1 cellular context compared by ENCODE assay signal in genomic region chr17:65902831-65903549, GRCh38.
A peak's percentile ranks its signal among the peaks of the same experiment; 100 is the strongest.
TF ChIP-seq lines count a peak whose summit lies in the region.

No MANE protein-coding gene starts in this region.

TF ChIP-seq in H1, 55 proteins besides CTCF, POLR2A, EP300 and RAD21 (continued from another document):
- no peak for TF ChIP-seq CHD7 (IDR thresholded peaks at IDR 0.05; ENCODE audit: insufficient replicate concordance, low read length)
- TF ChIP-seq, protein P1, sequence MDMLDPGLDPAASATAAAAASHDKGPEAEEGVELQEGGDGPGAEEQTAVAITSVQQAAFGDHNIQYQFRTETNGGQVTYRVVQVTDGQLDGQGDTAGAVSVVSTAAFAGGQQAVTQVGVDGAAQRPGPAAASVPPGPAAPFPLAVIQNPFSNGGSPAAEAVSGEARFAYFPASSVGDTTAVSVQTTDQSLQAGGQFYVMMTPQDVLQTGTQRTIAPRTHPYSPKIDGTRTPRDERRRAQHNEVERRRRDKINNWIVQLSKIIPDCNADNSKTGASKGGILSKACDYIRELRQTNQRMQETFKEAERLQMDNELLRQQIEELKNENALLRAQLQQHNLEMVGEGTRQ (IDR thresholded peaks at IDR 0.05; ENCODE audit: low read length): no peak
- no peak for TF ChIP-seq TEAD4 (IDR thresholded peaks at IDR 0.05; ENCODE audit: low read depth, low read length)
- TF ChIP-seq SIX5 (IDR thresholded peaks at IDR 0.05; ENCODE audit: low read depth, low read length): no peak
- no peak for TF ChIP-seq EZH2 (IDR thresholded peaks at IDR 0.05; ENCODE audit: low read depth, low read length, severe bottlenecking)
- no peak for TF ChIP-seq CREB1 (IDR thresholded peaks at IDR 0.05)
- TF ChIP-seq RBBP5 (IDR thresholded peaks at IDR 0.05; ENCODE audit: borderline replicate concordance, low read depth, low read length): no peak
- TF ChIP-seq SIRT6 (IDR thresholded peaks at IDR 0.05; ENCODE audit: low read length): no peak
- TF ChIP-seq CTBP2 (IDR thresholded peaks at IDR 0.05; ENCODE audit: borderline replicate concordance, insufficient read depth, insufficient read length, low read length): peak; percentile 45
- TF ChIP-seq HDAC6 (IDR thresholded peaks at IDR 0.05; ENCODE audit: low read depth, low read length): no peak
TF ChIP-seq in H1: peak in this region for 3.
